Comparison of ENCODE assay signal across 9 cellular contexts in genomic region chr13:30832845-30833332, GRCh38.
DNase-seq lines count a peak whose midpoint lies in the region; ATAC-seq and TF ChIP-seq lines count a peak whose summit lies in the region.
"Had no signal": no experiment of that assay in that cellular context is flagged by ENCODE, and none has a peak within 500 bp of the region (broad histone marks: within the 10 kb centered on the region; RNA-seq: fewer than 3 reads in every experiment).

No MANE protein-coding gene starts in this region.

- H3K9ac ChIP-seq in iPS-20b (ENCODE audit: low read depth, low read length), result no peak overlapping the region; the same call in 1 of the 2 replicates

- no peak for TF ChIP-seq CTCF in GM13977 (IDR thresholded peaks at IDR 0.05; ENCODE audit: extremely low read depth, insufficient read depth, missing control alignments)

- H3K9me3 Mint-ChIP-seq in activated CD4-positive, alpha-beta memory T cell treated with anti-CD3 and anti-CD28 coated beads for 36 hours, result no peaks in the 10 kb centered on the region
- H3K9me3 Mint-ChIP-seq: activated naive CD4-positive, alpha-beta T cell treated with anti-CD3 and anti-CD28 coated beads, Interleukin-2, amount 50 U/mL, for 24 hours had no signal

- in situ Hi-C loops in GM13977 (cut with MboI; ENCODE audit: low pct_unique_long_range_greater_than_20kb, low sequenced_read_pairs, unreplicated experiment), result no loop called here

- CTCF ChIA-PET in activated CD4-positive, alpha-beta memory T cell treated with anti-CD3 and anti-CD28 coated beads for 36 hours (lab: Charles Lee), result no interaction called here

- H3K27me3 ChIP-seq in iPS-20b (ENCODE audit: insufficient read depth, low read length), result peaks cover 27% of the 10 kb centered on the region

- no peak overlapping the region for H3K27ac ChIP-seq in iPS-20b (ENCODE audit: low read length)

- H3K4me3 Mint-ChIP-seq in activated CD4-positive, alpha-beta memory T cell treated with anti-CD3 and anti-CD28 coated beads for 36 hours, result no peak overlapping the region
- H3K4me3 Mint-ChIP-seq: activated naive CD4-positive, alpha-beta T cell treated with anti-CD3 and anti-CD28 coated beads, Interleukin-2, amount 50 U/mL, for 24 hours had no signal

- DNase-seq in GM13977 (ENCODE audit: low spot score), result peak; percentile 57
- DNase-seq in NCI-H2029 treated with DMSO at 0.1 percent for 48 hours (lab: John Stamatoyannopoulos, UW), result peak; percentile 22
- peak; percentile 82 for DNase-seq in activated CD4-positive, alpha-beta memory T cell treated with anti-CD3 and anti-CD28 coated beads for 36 hours
- peak; percentile 11 to 16 for DNase-seq in stimulated activated CD8-positive, alpha-beta memory T cell treated with anti-CD3 and anti-CD28 coated beads, Interleukin-7, amount 100 ng/mL, for 4 hours (ENCODE audit: low read depth in 2 of 2)
- DNase-seq in globus pallidus (ENCODE audit: low spot score), result no peak

- no peaks in the 10 kb centered on the region for H3K9me3 ChIP-seq in iPS-20b (ENCODE audit: insufficient read depth, low read depth, low read length)

- H3K27me3 Mint-ChIP-seq in activated CD4-positive, alpha-beta memory T cell treated with anti-CD3 and anti-CD28 coated beads for 36 hours, result peaks cover 17% of the 10 kb centered on the region

- H3K36me3 ChIP-seq in iPS-20b (ENCODE audit: insufficient read depth, low read depth, low read length), result no peaks in the 10 kb centered on the region

- H3K4me1 ChIP-seq in iPS-20b (ENCODE audit: insufficient read depth, low read length), result peaks cover 4% of the 10 kb centered on the region

- intact Hi-C loops in activated CD4-positive, alpha-beta memory T cell treated with anti-CD3 and anti-CD28 coated beads for 36 hours (cut with micrococcal nuclease), result loop anchor here (2.0 kb wide), 1 partner anchor 14 kb away; no protein-coding TSS in a partner anchor

- peaks cover 5% of the 10 kb centered on the region for H3K4me1 Mint-ChIP-seq in activated CD4-positive, alpha-beta memory T cell treated with anti-CD3 and anti-CD28 coated beads for 36 hours (ENCODE audit: low read depth)
- H3K4me1 Mint-ChIP-seq: activated naive CD4-positive, alpha-beta T cell treated with anti-CD3 and anti-CD28 coated beads, Interleukin-2, amount 50 U/mL, for 24 hours had no signal

- peak overlapping the region; percentile 22; the same call in 1 of the 2 replicates for H3K4me3 ChIP-seq in iPS-20b (ENCODE audit: low read length)

- no peak for ATAC-seq in GM21390 (IDR thresholded peaks at IDR 0.05; ENCODE audit: unreplicated experiment)
- no peak for ATAC-seq in HG03354 (IDR thresholded peaks at IDR 0.05; ENCODE audit: poor library complexity, severe bottlenecking, unreplicated experiment)

- no peaks in the 10 kb centered on the region for H3K36me3 Mint-ChIP-seq in activated CD4-positive, alpha-beta memory T cell treated with anti-CD3 and anti-CD28 coated beads for 36 hours
- H3K36me3 Mint-ChIP-seq: activated naive CD4-positive, alpha-beta T cell treated with anti-CD3 and anti-CD28 coated beads, Interleukin-2, amount 50 U/mL, for 24 hours had no signal

- H3K27ac Mint-ChIP-seq in activated CD4-positive, alpha-beta memory T cell treated with anti-CD3 and anti-CD28 coated beads for 36 hours, result no peak overlapping the region
- H3K27ac Mint-ChIP-seq: activated naive CD4-positive, alpha-beta T cell treated with anti-CD3 and anti-CD28 coated beads, Interleukin-2, amount 50 U/mL, for 24 hours had no signal

- POLR2A ChIA-PET in activated CD4-positive, alpha-beta memory T cell treated with anti-CD3 and anti-CD28 coated beads for 36 hours (lab: Charles Lee), result interaction anchor here (0.6 kb wide), 1 partner anchor 166 kb away, joined by 4 read pairs; no protein-coding TSS in a partner anchor
